10 cellular contexts compared by ENCODE assay signal in genomic region chr3:127170794-127171193, GRCh38. TPM values are rescaled to one million over a fixed set of nuclear protein-coding genes. Genes with fewer than 3 reads are reported as not detected.
DNase-seq lines count a peak whose midpoint lies in the region; ATAC-seq and TF ChIP-seq lines count a peak whose summit lies in the region.
"Had no signal": no experiment of that assay in that cellular context is flagged by ENCODE, and none has a peak within 500 bp of the region (broad histone marks: within the 10 kb centered on the region; RNA-seq: fewer than 3 reads in every experiment).

No MANE protein-coding gene starts in this region.

- no peak for ATAC-seq in GM18873 (IDR thresholded peaks at IDR 0.05; ENCODE audit: low FRiP score, unreplicated experiment)
- ATAC-seq in HG02884 (IDR thresholded peaks at IDR 0.05; ENCODE audit: unreplicated experiment), result no peak
- ATAC-seq in activated CD8-positive, alpha-beta T cell treated with anti-CD3 and anti-CD28 coated beads, Interleukin-2, amount 10 ng/mL, durations not matched to agents 7 days and 5 days, result no peak
- ATAC-seq: heart left ventricle had no signal

- H3K9me3 ChIP-seq in testis, result no peaks in the 10 kb centered on the region
- H3K9me3 ChIP-seq: heart left ventricle had no signal

- POLR2A ChIA-PET in activated CD8-positive, alpha-beta T cell treated with anti-CD3 and anti-CD28 coated beads, Interleukin-2, amount 10 ng/mL, durations not matched to agents 7 days and 5 days (lab: Charles Lee), result no interaction called here

- no peaks in the 10 kb centered on the region for H3K36me3 Mint-ChIP-seq in activated CD8-positive, alpha-beta T cell treated with anti-CD3 and anti-CD28 coated beads, Interleukin-2, amount 10 ng/mL, durations not matched to agents 7 days and 5 days (ENCODE audit: low read depth)

- intact Hi-C loops in testis (cut with DNase I; ENCODE audit: low total_unique reads), result no loop called here

- no peak for TF ChIP-seq POLR2A in testis (IDR thresholded peaks at IDR 0.05)

- H3K4me1 Mint-ChIP-seq in activated CD8-positive, alpha-beta T cell treated with anti-CD3 and anti-CD28 coated beads, Interleukin-2, amount 10 ng/mL, durations not matched to agents 7 days and 5 days (ENCODE audit: low read depth), result no peaks in the 10 kb centered on the region

- H3K9me3 Mint-ChIP-seq in activated CD8-positive, alpha-beta T cell treated with anti-CD3 and anti-CD28 coated beads, Interleukin-2, amount 10 ng/mL, durations not matched to agents 7 days and 5 days (ENCODE audit: insufficient read depth), result no peaks in the 10 kb centered on the region

- no peaks in the 10 kb centered on the region for H3K4me1 ChIP-seq in testis

- WGBS in testis, 2 donors, result 38 to 81% methylated on average over 3 to 7 of the region's 7 CpGs

- H3K27me3 Mint-ChIP-seq in activated CD8-positive, alpha-beta T cell treated with anti-CD3 and anti-CD28 coated beads, Interleukin-2, amount 10 ng/mL, durations not matched to agents 7 days and 5 days (ENCODE audit: low read depth), result no peaks in the 10 kb centered on the region

- H3K4me3 ChIP-seq in fibroblast of mammary gland (ENCODE audit: control insufficient read depth, low read depth, low read length) (no peak overlapping the region), testis (no peak overlapping the region)
- H3K4me3 ChIP-seq: heart left ventricle had no signal

- H3K4me3 Mint-ChIP-seq in activated CD8-positive, alpha-beta T cell treated with anti-CD3 and anti-CD28 coated beads, Interleukin-2, amount 10 ng/mL, durations not matched to agents 7 days and 5 days, result no peak overlapping the region

- H3K27me3 ChIP-seq in testis, result no peaks in the 10 kb centered on the region

- H3K27ac ChIP-seq in testis, result no peak overlapping the region
- H3K27ac ChIP-seq: heart left ventricle had no signal

- TF ChIP-seq CTCF in fibroblast of mammary gland (conservative IDR thresholded peaks at IDR 0.05; ENCODE audit: control insufficient read depth, insufficient read depth, low read depth, low read length) (no peak), testis (IDR thresholded peaks at IDR 0.05) (no peak)

- no peak overlapping the region for H3K27ac Mint-ChIP-seq in activated CD8-positive, alpha-beta T cell treated with anti-CD3 and anti-CD28 coated beads, Interleukin-2, amount 10 ng/mL, durations not matched to agents 7 days and 5 days

- DNase-seq in NCI-H748 (lab: John Stamatoyannopoulos, UW; ENCODE audit: unreplicated experiment), result peak; percentile 52
- no peak for DNase-seq in NCI-H748 treated with DMSO at 0.1 percent for 48 hours (lab: John Stamatoyannopoulos, UW)
- peak; percentile 63 for DNase-seq in NCI-H774 (lab: John Stamatoyannopoulos, UW)
- peak; percentile 77 for DNase-seq in fibroblast of mammary gland (ENCODE audit: low read depth)
- DNase-seq in testis, result peak; percentile 25
- DNase-seq in activated CD8-positive, alpha-beta T cell treated with anti-CD3 and anti-CD28 coated beads, Interleukin-2, amount 10 ng/mL, durations not matched to agents 7 days and 5 days, result no peak

- CTCF ChIA-PET in activated CD8-positive, alpha-beta T cell treated with anti-CD3 and anti-CD28 coated beads, Interleukin-2, amount 10 ng/mL, durations not matched to agents 7 days and 5 days (lab: Charles Lee), result no interaction called here

- no peaks in the 10 kb centered on the region for H3K36me3 ChIP-seq in testis (ENCODE audit: low read depth, missing control alignments)
- H3K36me3 ChIP-seq: heart left ventricle had no signal

RNA-seq across cellular contexts. Expression of gene PRR23E, which starts 22.1 kb away (rescaled TPM):
- 1 to 10 TPM in 1 of 2 donors, under 1 TPM in 1; 0.87 to 1.5 TPM for total RNA-seq in testis
- polyA plus RNA-seq in testis (ENCODE audit: insufficient read depth, low read depth, low replicate concordance), result 1.0 TPM
- not detected for total RNA-seq in activated CD8-positive, alpha-beta T cell treated with anti-CD3 and anti-CD28 coated beads, Interleukin-2, amount 10 ng/mL, durations not matched to agents 7 days and 5 days
- total RNA-seq: heart left ventricle had no signal
- polyA plus RNA-seq: AG04450, heart left ventricle had no signal

Comparison
In these comparisons a context has a peak if more than half of its experiments do, and no peak if none do; other contexts are left out.
1. DNase-seq: peak in NCI-H748 (single experiment), NCI-H774 (single experiment), fibroblast of mammary gland (single experiment) and testis (single experiment); none in NCI-H748 treated with DMSO at 0.1 percent for 48 hours (single experiment) and activated CD8-positive, alpha-beta T cell treated with anti-CD3 and anti-CD28 coated beads, Interleukin-2, amount 10 ng/mL, durations not matched to agents 7 days and 5 days (single experiment).